11 cellular contexts compared by ENCODE assay signal in the genomic region with DNA sequence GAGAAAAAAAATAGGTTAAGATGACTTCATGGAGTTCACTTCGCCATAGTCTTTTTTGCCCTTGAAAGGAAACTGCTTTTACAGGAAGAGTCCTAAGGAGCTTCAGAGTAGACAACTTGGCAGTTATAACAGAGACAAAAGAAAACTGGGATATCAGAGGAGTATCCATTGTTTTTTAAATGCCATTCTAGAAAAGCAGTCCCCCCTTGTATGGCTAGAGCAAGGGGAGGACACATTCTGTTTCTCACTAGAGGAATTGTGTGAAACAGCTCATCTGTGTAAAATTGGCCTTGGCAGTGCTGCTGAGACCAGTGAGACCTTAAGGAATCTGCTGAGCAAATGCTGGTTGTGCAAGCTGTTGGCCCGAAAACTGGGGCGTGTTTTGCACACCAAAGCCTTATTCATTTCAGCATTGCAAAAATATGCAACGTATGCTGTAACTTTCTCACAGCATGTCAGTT.
DNase-seq lines count a peak whose midpoint lies in the region; ATAC-seq, FAIRE-seq and TF ChIP-seq lines count a peak whose summit lies in the region.
"Had no signal": no experiment of that assay in that cellular context is flagged by ENCODE, and none has a peak within 500 bp of the region (broad histone marks: within the 10 kb centered on the region; RNA-seq: fewer than 3 reads in every experiment).

No MANE protein-coding gene starts in this region.

- H3K27me3 ChIP-seq in liver (ENCODE audit: control insufficient read depth in 4 of 4, insufficient read depth in 4 of 4, low read length in 3 of 4): no peaks in the 10 kb centered on the region
- H3K27me3 ChIP-seq in HepG2 (ENCODE audit: control insufficient read depth in 1 of 2, insufficient read depth in 2 of 2, low read length in 2 of 2): no peaks in the 10 kb centered on the region
- no peaks in the 10 kb centered on the region for H3K27me3 ChIP-seq in neuronal stem cell (ENCODE audit: control insufficient read depth in 3 of 3, insufficient read depth in 3 of 3, low read depth in 1 of 3, low read length in 3 of 3)
- H3K27me3 ChIP-seq in aorta (ENCODE audit: control insufficient read depth in 1 of 2, insufficient read depth in 2 of 2, low read length in 1 of 2): no peaks in the 10 kb centered on the region

- H3K18ac ChIP-seq in neuronal stem cell (ENCODE audit: low read length): no peak overlapping the region

- intact Hi-C loops in HepG2 (cut with micrococcal nuclease; ENCODE audit: unreplicated experiment) (no loop called here), aorta (cut with DNase I) (loop anchor here (10.0 kb wide), 2 partner anchors 62 to 702 kb away; a partner anchor contains a TSS)

- FAIRE-seq in HepG2 (lab: Jason Lieb, UNC): no peak
- FAIRE-seq: A549 had no signal

- H3K27me3 Mint-ChIP-seq in glutamatergic neuron (ENCODE audit: unreplicated experiment): peaks cover 2% of the 10 kb centered on the region

- H3K9ac ChIP-seq in liver (ENCODE audit: low read depth in 1 of 2, low read length in 2 of 2) (no peak overlapping the region), HepG2 (ENCODE audit: insufficient read depth, low read depth, low read length) (no peak overlapping the region), neuronal stem cell (ENCODE audit: low read depth, low read length, poor library complexity) (no peak overlapping the region)

- no peak overlapping the region for H2BK5ac ChIP-seq in neuronal stem cell (ENCODE audit: low read length)

- no peak for ATAC-seq in HepG2
- ATAC-seq in aorta (ENCODE audit: low FRiP score): peak; percentile 68
- no peak for ATAC-seq in HG03159 (IDR thresholded peaks at IDR 0.05; ENCODE audit: unreplicated experiment)
- ATAC-seq: A549 had no signal

- H3K36me3 ChIP-seq in liver (ENCODE audit: control insufficient read depth in 4 of 4, insufficient read depth in 3 of 4, low read depth in 1 of 4, low read length in 3 of 4) (peaks cover 0 to 8% (median 2%) of the 10 kb centered on the region in 4 donors), HepG2 (replicated peaks in 1 of 2; ENCODE audit: control insufficient read depth in 1 of 2, insufficient read depth in 2 of 2, low read length in 2 of 2) (peaks cover 5 to 30% of the 10 kb centered on the region in 2 experiments; a peak in 3 of 5 replicates), neuronal stem cell (replicated peaks in 1 of 2; ENCODE audit: control insufficient read depth in 2 of 2, insufficient read depth in 2 of 2, low read length in 2 of 2) (peaks cover 0 to 24% of the 10 kb centered on the region in 2 donors), aorta (ENCODE audit: control insufficient read depth in 1 of 2, insufficient read depth in 2 of 2, low read length in 1 of 2) (no peaks in the 10 kb centered on the region)

- no TSS peak for BruUV-seq in HepG2 (replicated peaks; lab: Mats Ljungman, UMichigan)

- no peak overlapping the region for H2BK120ac ChIP-seq in neuronal stem cell (ENCODE audit: low read depth, low read length)

- H3K4me2 ChIP-seq in HepG2 (ENCODE audit: low read depth, low read length) (no peak overlapping the region), neuronal stem cell (ENCODE audit: insufficient read depth, low read length, poor library complexity, severe bottlenecking) (no peak overlapping the region)
- H3K4me2 ChIP-seq: A549 had no signal

- POLR2A ChIA-PET in HepG2 (lab: Yijun Ruan, JAX): no interaction called here

- H3K9me3 Mint-ChIP-seq in glutamatergic neuron (ENCODE audit: unreplicated experiment): peaks cover 1% of the 10 kb centered on the region

- H4K8ac ChIP-seq in neuronal stem cell (ENCODE audit: low read depth, low read length): no peak overlapping the region

- H3K23ac ChIP-seq in neuronal stem cell (ENCODE audit: low read depth, low read length, poor library complexity): no peak overlapping the region

- TF ChIP-seq POLR2A in HepG2 (IDR thresholded peaks at IDR 0.05; ENCODE audit: insufficient read depth in 1 of 2, low read depth in 2 of 2, low read length in 2 of 2): no peak

- no peaks in the 10 kb centered on the region for H3K79me2 ChIP-seq in HepG2 (ENCODE audit: insufficient read depth, low read length)

- no peak overlapping the region for H2AFZ ChIP-seq in HepG2 (ENCODE audit: low read length)
- H2AFZ ChIP-seq in neuronal stem cell (ENCODE audit: low read length): peak overlapping the region; percentile 15

- TF ChIP-seq CTCF in liver (IDR thresholded peaks at IDR 0.05; ENCODE audit: low read depth, low read length, missing input control) (no peak), HepG2 (CRISPR knock-in tag; IDR thresholded peaks at IDR 0.05) (no peak), glutamatergic neuron (IDR thresholded peaks at IDR 0.05; ENCODE audit: partially characterized antibody, unreplicated experiment) (no peak)

- H3K4me3 Mint-ChIP-seq in glutamatergic neuron (ENCODE audit: unreplicated experiment): no peak overlapping the region

- H3K9me3 ChIP-seq in liver (ENCODE audit: control insufficient read depth in 4 of 4, low read length in 3 of 4) (no peaks in the 10 kb centered on the region), HepG2 (ENCODE audit: low read length) (no peaks in the 10 kb centered on the region), neuronal stem cell (replicated peaks in 1 of 2; ENCODE audit: control insufficient read depth in 2 of 2, insufficient read depth in 1 of 2, low read depth in 1 of 2, low read length in 2 of 2) (peaks cover 0 to 4% of the 10 kb centered on the region in 2 donors), aorta (ENCODE audit: control insufficient read depth, low read length) (no peaks in the 10 kb centered on the region)
- H3K9me3 ChIP-seq: A549 had no signal

- H3K79me1 ChIP-seq in neuronal stem cell (ENCODE audit: low read depth, low read length): no peaks in the 10 kb centered on the region

- WGBS in liver: 66% methylated on average over 4 of the region's 4 CpGs
- WGBS in HepG2 (ENCODE audit: low lambda C conversion rate): 92% methylated on average over 4 of the region's 4 CpGs
- WGBS in neuronal stem cell (ENCODE audit: extremely low coverage in 2 of 2, insufficient read length in 2 of 2, insufficient replicate concordance in 1 of 2), 2 donors: no CpG with 5 or more reads among the region's 4 CpGs
- WGBS in aorta, 2 donors: 6 to 8% methylated on average over 4 of the region's 4 CpGs

- H3K36me3 Mint-ChIP-seq in glutamatergic neuron (ENCODE audit: unreplicated experiment): no peaks in the 10 kb centered on the region

- CTCF ChIA-PET in HepG2 (lab: Yijun Ruan, JAX; ENCODE audit: low intra/inter-chr PET ratio, low total read pairs): no interaction called here

- H2BK15ac ChIP-seq in neuronal stem cell (ENCODE audit: low read length): no peak overlapping the region

- H3K27ac Mint-ChIP-seq in glutamatergic neuron (ENCODE audit: unreplicated experiment): no peak overlapping the region

- H2AK5ac ChIP-seq in neuronal stem cell (ENCODE audit: low read depth, low read length): no peak overlapping the region

- peak in 1 of 2 donors; percentile 13 for TF ChIP-seq RAD21 in liver (IDR thresholded peaks at IDR 0.05)
- TF ChIP-seq RAD21 in HepG2 (CRISPR knock-in tag; IDR thresholded peaks at IDR 0.05): no peak

- no peak overlapping the region for H4K91ac ChIP-seq in neuronal stem cell (ENCODE audit: low read depth, low read length, poor library complexity)

- no peak overlapping the region for H3K14ac ChIP-seq in neuronal stem cell (ENCODE audit: low read length)

- peaks cover 2% of the 10 kb centered on the region for H3K4me1 Mint-ChIP-seq in glutamatergic neuron (ENCODE audit: low read depth, unreplicated experiment)

- no peak overlapping the region for H3K4me3 ChIP-seq in liver (ENCODE audit: low read depth in 1 of 3, low read length in 3 of 3)
- no peak overlapping the region for H3K4me3 ChIP-seq in HepG2 (replicated peaks in 1 of 3; ENCODE audit: insufficient read depth in 1 of 3, low read depth in 2 of 3, low read length in 3 of 3)
- no peak overlapping the region for H3K4me3 ChIP-seq in neuronal stem cell (ENCODE audit: low read length in 2 of 2)
- no peak overlapping the region for H3K4me3 ChIP-seq in aorta (ENCODE audit: low read length in 2 of 2)
- H3K4me3 ChIP-seq: A549 had no signal

- DNase-seq in HepG2 (ENCODE audit: low spot score) (no peak), fibroblast of the conjunctiva (ENCODE audit: low read depth) (peak; percentile 45), neuronal stem cell (ENCODE audit: low spot score) (no peak), aorta (peak; percentile 82 to 87), glutamatergic neuron (no peak), HUDEP-2 (lab: John Stamatoyannopoulos, UW; ENCODE audit: unreplicated experiment in 76 of 76) (no peak)
- DNase-seq: NCI-H526 treated with DMSO at 0.1 percent for 48 hours; stimulated activated naive CD4-positive, alpha-beta T cell had no signal

- no peaks in the 10 kb centered on the region for H4K20me1 ChIP-seq in HepG2 (ENCODE audit: insufficient read depth, low read length)

- H3K4me1 ChIP-seq in liver (ENCODE audit: control insufficient read depth in 4 of 4, insufficient read depth in 4 of 4, low read length in 3 of 4) (peaks cover 2 to 16% (median 10%) of the 10 kb centered on the region in 4 donors), HepG2 (ENCODE audit: insufficient read depth, low read length) (peaks cover 16% of the 10 kb centered on the region), neuronal stem cell (ENCODE audit: control insufficient read depth in 2 of 2, insufficient read depth in 1 of 2, low read depth in 1 of 2, low read length in 2 of 2) (peaks cover 14 to 74% of the 10 kb centered on the region in 2 donors), aorta (ENCODE audit: control insufficient read depth in 1 of 2, insufficient read depth in 2 of 2, low read length in 2 of 2) (peaks cover 7 to 9% of the 10 kb centered on the region in 2 donors)

- in situ Hi-C loops in HepG2 (cut with HindIII; ENCODE audit: extremely low pct_ligation_motif_present, low pct_unique_long_range_greater_than_20kb): no loop called here

- no peak overlapping the region for H2BK12ac ChIP-seq in neuronal stem cell (ENCODE audit: low read length)

- TF ChIP-seq EP300 in HepG2 (IDR thresholded peaks at IDR 0.05; ENCODE audit: low read depth in 2 of 2, low read length in 2 of 2) (no peak), HepG2 (CRISPR knock-in tag; IDR thresholded peaks at IDR 0.05; ENCODE audit: borderline replicate concordance) (no peak)

- H3K4ac ChIP-seq in neuronal stem cell (ENCODE audit: low read length): no peak overlapping the region

- H3K27ac ChIP-seq in liver (ENCODE audit: low read depth in 1 of 2, low read length in 2 of 2): no peak overlapping the region
- no peak overlapping the region for H3K27ac ChIP-seq in HepG2 (ENCODE audit: extremely low read length, insufficient read depth, low read length)
- H3K27ac ChIP-seq in neuronal stem cell (replicated peaks; ENCODE audit: low read length): no peak overlapping the region
- H3K27ac ChIP-seq in aorta (ENCODE audit: low read depth in 1 of 2, low read length in 2 of 2): peak overlapping the region; percentile 72 to 86
- H3K27ac ChIP-seq: A549 had no signal

TF ChIP-seq in liver, 16 proteins besides CTCF, POLR2A, EP300 and RAD21 (continues in another document):
- TF ChIP-seq JUND (IDR thresholded peaks at IDR 0.05): no peak
- no peak for TF ChIP-seq HNF4G (IDR thresholded peaks at IDR 0.05)
- TF ChIP-seq NR2F2 (IDR thresholded peaks at IDR 0.05): peak; percentile 24

TF ChIP-seq in HepG2, 621 proteins besides CTCF, POLR2A, EP300 and RAD21:
- TF ChIP-seq ZNF24 (IDR thresholded peaks at IDR 0.05): no peak

Comparison
In these comparisons a context has a peak if more than half of its experiments do, and no peak if none do; other contexts are left out.
1. H3K27ac ChIP-seq: peak in aorta (2 of 2); none in liver (0 of 2), HepG2 (single experiment) and neuronal stem cell (single experiment).
2. DNase-seq: peak in fibroblast of the conjunctiva (single experiment) and aorta (2 of 2); none in HepG2 (single experiment), neuronal stem cell (single experiment), glutamatergic neuron (single experiment) and HUDEP-2 (0 of 76).